13 cellular contexts compared by ENCODE assay signal in genomic region chr1:216903389-216903754, GRCh38.
A peak's percentile ranks its signal among the peaks of the same experiment; 100 is the strongest.
DNase-seq lines count a peak whose midpoint lies in the region; ATAC-seq, FAIRE-seq and TF ChIP-seq lines count a peak whose summit lies in the region.
"Had no signal": no experiment of that assay in that cellular context is flagged by ENCODE, and none has a peak within 500 bp of the region (broad histone marks: within the 10 kb centered on the region; RNA-seq: fewer than 3 reads in every experiment).

No MANE protein-coding gene starts in this region.

- peaks cover 27% of the 10 kb centered on the region for H3K4me1 ChIP-seq in left ventricle myocardium inferior
- peaks cover 34% of the 10 kb centered on the region for H3K4me1 ChIP-seq in HepG2 (ENCODE audit: insufficient read depth, low read length)

- no peak for FAIRE-seq in HepG2 (lab: Jason Lieb, UNC)

- BruUV-seq in HepG2 (replicated peaks; lab: Mats Ljungman, UMichigan) = no TSS peak

- TF ChIP-seq EP300 in HepG2 (IDR thresholded peaks at IDR 0.05; ENCODE audit: low read depth in 2 of 2, low read length in 2 of 2) = no peak
- TF ChIP-seq EP300 in HepG2 (CRISPR knock-in tag; IDR thresholded peaks at IDR 0.05; ENCODE audit: borderline replicate concordance) = no peak

- no peak overlapping the region for H3K4me3 ChIP-seq in left ventricle myocardium inferior
- H3K4me3 ChIP-seq in astrocyte of the spinal cord (ENCODE audit: low read depth, low read length) = no peak overlapping the region
- no peak overlapping the region for H3K4me3 ChIP-seq in HepG2 (replicated peaks in 1 of 3; ENCODE audit: insufficient read depth in 1 of 3, low read depth in 2 of 3, low read length in 3 of 3)

- intact Hi-C loops in left ventricle myocardium superior (cut with micrococcal nuclease) (no loop called here), left ventricle myocardium inferior (cut with micrococcal nuclease) (no loop called here), HepG2 (cut with micrococcal nuclease; ENCODE audit: unreplicated experiment) (no loop called here)

- H3K27me3 ChIP-seq in left ventricle myocardium inferior (ENCODE audit: low read depth) (no peaks in the 10 kb centered on the region), HepG2 (ENCODE audit: control insufficient read depth in 1 of 2, insufficient read depth in 2 of 2, low read length in 2 of 2) (no peaks in the 10 kb centered on the region)

- H3K9me3 ChIP-seq in left ventricle myocardium inferior (replicated peaks) = no peaks in the 10 kb centered on the region
- H3K9me3 ChIP-seq in HepG2 (ENCODE audit: low read length) = no peaks in the 10 kb centered on the region

- H3K27ac ChIP-seq in left ventricle myocardium inferior (replicated peaks) (no peak overlapping the region), HepG2 (ENCODE audit: extremely low read length, insufficient read depth, low read length) (no peak overlapping the region)

- TF ChIP-seq CTCF in left ventricle myocardium inferior (IDR thresholded peaks at IDR 0.05; ENCODE audit: borderline replicate concordance) (no peak), astrocyte of the spinal cord (IDR thresholded peaks at IDR 0.05; ENCODE audit: low read depth, low read length) (no peak), HepG2 (CRISPR knock-in tag; IDR thresholded peaks at IDR 0.05) (no peak)

- H3K36me3 ChIP-seq in left ventricle myocardium inferior (no peaks in the 10 kb centered on the region), HepG2 (replicated peaks in 1 of 2; ENCODE audit: control insufficient read depth in 1 of 2, insufficient read depth in 2 of 2, low read length in 2 of 2) (no peaks in the 10 kb centered on the region)

- DNase-seq in left ventricle myocardium superior (no peak), left ventricle myocardium inferior (no peak), astrocyte of the spinal cord (ENCODE audit: low read depth, low spot score) (peak; percentile 78), HepG2 (ENCODE audit: low spot score) (no peak), NOMO-1 treated with DMSO at 0.1 percent for 48 hours (lab: John Stamatoyannopoulos, UW; ENCODE audit: unreplicated experiment) (no peak)
- no peak for DNase-seq in activated effector memory CD4-positive, alpha-beta T cell treated with anti-CD3 and anti-CD28 coated beads, Interleukin-2, amount 50 U/mL, for 16 hours
- DNase-seq: activated effector memory CD4-positive, alpha-beta T cell treated with Interleukin-2 at 50 U/mL for 16 hours; dermis blood vessel endothelial cell; NCI-H1105; Right ventricle myocardium superior; stimulated activated CD4-positive, alpha-beta T cell treated with anti-CD3 and anti-CD28 coated beads, Interleukin-2, amount 100 ng/mL, for 48 hours had no signal

- no peak for TF ChIP-seq RAD21 in HepG2 (CRISPR knock-in tag; IDR thresholded peaks at IDR 0.05)

- H4K20me1 ChIP-seq in HepG2 (ENCODE audit: insufficient read depth, low read length) = no peaks in the 10 kb centered on the region

- H3K79me2 ChIP-seq in HepG2 (ENCODE audit: insufficient read depth, low read length) = no peaks in the 10 kb centered on the region

- POLR2A ChIA-PET in HepG2 (lab: Yijun Ruan, JAX) = no interaction called here

- no peak for TF ChIP-seq POLR2A in HepG2 (IDR thresholded peaks at IDR 0.05; ENCODE audit: insufficient read depth in 1 of 2, low read depth in 2 of 2, low read length in 2 of 2)

- peak; percentile 28 for ATAC-seq in left ventricle myocardium superior
- peak; percentile 30; the same call in 1 of the 3 replicates for ATAC-seq in HepG2
- ATAC-seq in GM18517 (IDR thresholded peaks at IDR 0.05; ENCODE audit: unreplicated experiment) = no peak
- ATAC-seq in GM18861 (IDR thresholded peaks at IDR 0.05; ENCODE audit: unreplicated experiment) = no peak

- H2AFZ ChIP-seq in HepG2 (ENCODE audit: low read length) = no peak overlapping the region

- H3K4me2 ChIP-seq in HepG2 (ENCODE audit: low read depth, low read length) = no peak overlapping the region

- CTCF ChIA-PET in HepG2 (lab: Yijun Ruan, JAX; ENCODE audit: low intra/inter-chr PET ratio, low total read pairs) = no interaction called here

- 19% methylated on average over 2 of the region's 2 CpGs for WGBS in HepG2 (ENCODE audit: low lambda C conversion rate)

- in situ Hi-C loops in astrocyte of the spinal cord (cut with HindIII; ENCODE audit: low sequenced_read_pairs) (no loop called here), HepG2 (cut with HindIII; ENCODE audit: extremely low pct_ligation_motif_present, low pct_unique_long_range_greater_than_20kb) (no loop called here)

- H3K9ac ChIP-seq in HepG2 (ENCODE audit: insufficient read depth, low read depth, low read length) = no peak overlapping the region

TF ChIP-seq in HepG2, 621 proteins besides CTCF, POLR2A, EP300 and RAD21:
- TF ChIP-seq ZSCAN30 (CRISPR knock-in tag; IDR thresholded peaks at IDR 0.05) (no peak), ZBTB34 (CRISPR knock-in tag; IDR thresholded peaks at IDR 0.05) (no peak), ISX (CRISPR knock-in tag; conservative IDR thresholded peaks at IDR 0.05) (no peak), HOXA9 (CRISPR knock-in tag; IDR thresholded peaks at IDR 0.05; ENCODE audit: borderline replicate concordance) (no peak), ZMYM4 (CRISPR knock-in tag; IDR thresholded peaks at IDR 0.05) (no peak), ZNF20 (CRISPR knock-in tag; IDR thresholded peaks at IDR 0.05) (no peak), CREB1 (IDR thresholded peaks at IDR 0.05) (no peak), CREB1 (CRISPR knock-in tag; IDR thresholded peaks at IDR 0.05) (no peak), GABPA (IDR thresholded peaks at IDR 0.05; ENCODE audit: low read depth, low read length) (no peak), GABPA (CRISPR knock-in tag; IDR thresholded peaks at IDR 0.05; ENCODE audit: low read depth) (no peak)
TF ChIP-seq in HepG2: peak in this region for 0.

Comparison
In these comparisons a context has a peak if more than half of its experiments do, and no peak if none do; other contexts are left out.
1. ATAC-seq: peak in left ventricle myocardium superior (single experiment) and HepG2 (single experiment); none in GM18517 (single experiment) and GM18861 (single experiment).